ENCODE assay signal across 8 cellular contexts in the genomic region with DNA sequence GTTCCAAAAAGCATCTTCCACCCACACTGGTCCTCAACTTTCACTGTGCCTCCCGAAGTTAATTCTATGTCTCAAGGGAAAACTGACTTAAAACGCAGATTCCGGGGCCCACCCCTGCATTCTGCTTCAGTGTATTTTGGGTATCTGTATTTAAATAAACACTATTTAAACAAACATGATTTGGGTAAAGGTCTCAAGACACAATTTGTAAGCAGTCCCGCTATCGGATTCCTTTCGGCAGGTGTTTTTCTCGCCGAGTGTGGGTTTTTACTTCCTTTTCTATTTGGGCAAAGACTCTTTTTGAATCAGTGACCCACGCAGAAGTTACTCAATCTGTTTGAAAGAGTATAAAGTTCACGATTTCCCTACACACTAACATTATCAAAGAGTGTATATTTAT. TPM values are rescaled to one million over a fixed set of nuclear protein-coding genes. Genes with fewer than 3 reads are reported as not detected.
DNase-seq lines count a peak whose midpoint lies in the region; ATAC-seq lines count a peak whose summit lies in the region.

No MANE protein-coding gene starts in this region.

- in situ Hi-C loops in ACHN (cut with HindIII; ENCODE audit: low pct_ligation_motif_present, low pct_unique_long_range_greater_than_20kb, low sequenced_read_pairs) = no loop called here

- H3K4me3 ChIP-seq in iPS-18c (ENCODE audit: insufficient read depth, low read depth, low read length) (peak overlapping the region; percentile 95), subcutaneous abdominal adipose tissue (ENCODE audit: low read depth in 1 of 5, low read length in 5 of 5) (peak overlapping the region; percentile 2 to 84 (median 75))

- peaks cover 46% of the 10 kb centered on the region for H3K4me1 Mint-ChIP-seq in T-helper 2 cell treated with Interferon-gamma antibody and Interleukin-4, amounts not matched to agents 5 μg/mL and 100 μg/mL, for 36 hours (ENCODE audit: low read depth)
- peaks cover 38% of the 10 kb centered on the region for H3K4me1 Mint-ChIP-seq in activated CD4-positive, alpha-beta memory T cell treated with anti-CD3 and anti-CD28 coated beads for 36 hours (ENCODE audit: low read depth)

- intact Hi-C loops in activated CD4-positive, alpha-beta memory T cell treated with anti-CD3 and anti-CD28 coated beads for 36 hours (cut with micrococcal nuclease) = loop anchor here (10.0 kb wide), 1 partner anchor 578 kb away; no protein-coding TSS in a partner anchor

- H3K9me3 Mint-ChIP-seq in T-helper 2 cell treated with Interferon-gamma antibody and Interleukin-4, amounts not matched to agents 5 μg/mL and 100 μg/mL, for 36 hours = no peaks in the 10 kb centered on the region
- no peaks in the 10 kb centered on the region for H3K9me3 Mint-ChIP-seq in activated CD4-positive, alpha-beta memory T cell treated with anti-CD3 and anti-CD28 coated beads for 36 hours

- peaks cover 3% of the 10 kb centered on the region for H3K27me3 Mint-ChIP-seq in T-helper 2 cell treated with Interferon-gamma antibody and Interleukin-4, amounts not matched to agents 5 μg/mL and 100 μg/mL, for 36 hours (ENCODE audit: low read depth)
- no peaks in the 10 kb centered on the region for H3K27me3 Mint-ChIP-seq in activated CD4-positive, alpha-beta memory T cell treated with anti-CD3 and anti-CD28 coated beads for 36 hours

- H3K4me1 ChIP-seq in subcutaneous abdominal adipose tissue (ENCODE audit: control insufficient read depth in 5 of 5, insufficient read depth in 5 of 5, low read length in 5 of 5) = peaks cover 0 to 31% (median 27%) of the 10 kb centered on the region in 5 donors

- peak overlapping the region; percentile 82 for H3K27ac ChIP-seq in subcutaneous abdominal adipose tissue (ENCODE audit: low read depth, low read length)

- peak overlapping the region; percentile 96 for H3K4me3 Mint-ChIP-seq in T-helper 2 cell treated with Interferon-gamma antibody and Interleukin-4, amounts not matched to agents 5 μg/mL and 100 μg/mL, for 36 hours
- H3K4me3 Mint-ChIP-seq in activated CD4-positive, alpha-beta memory T cell treated with anti-CD3 and anti-CD28 coated beads for 36 hours = peak overlapping the region; percentile 96

- H3K27me3 ChIP-seq in subcutaneous abdominal adipose tissue (ENCODE audit: control insufficient read depth in 5 of 5, insufficient read depth in 4 of 5, low read length in 5 of 5) = no peaks in the 10 kb centered on the region

- no peaks in the 10 kb centered on the region for H3K36me3 ChIP-seq in subcutaneous abdominal adipose tissue (ENCODE audit: control insufficient read depth in 5 of 5, insufficient read depth in 5 of 5, low read length in 5 of 5)

- CTCF ChIA-PET in activated CD4-positive, alpha-beta memory T cell treated with anti-CD3 and anti-CD28 coated beads for 36 hours (lab: Charles Lee) = interaction anchor here (1.2 to 6.5 kb wide), 5 partner anchors 14 to 120 kb away, joined by 4 to 51 read pairs (median 8); partner anchors contain the start of genes ZNF398 and ZNF425

- H3K9ac ChIP-seq in subcutaneous abdominal adipose tissue (ENCODE audit: low read length in 5 of 5) = peak overlapping the region; percentile 20 to 89 (median 83)

- H3K9me3 ChIP-seq in iPS-18c (ENCODE audit: control insufficient read depth, insufficient read depth, low read length) = no peaks in the 10 kb centered on the region
- H3K9me3 ChIP-seq in subcutaneous abdominal adipose tissue (ENCODE audit: control insufficient read depth in 5 of 5, low read length in 5 of 5) = no peaks in the 10 kb centered on the region

- no peak for DNase-seq in T-helper 2 cell treated with Interferon-gamma antibody and Interleukin-4, amounts not matched to agents 5 μg/mL and 100 μg/mL, for 36 hours (ENCODE audit: low spot score)
- DNase-seq in T-helper 2 cell (no peak), AML-193 (lab: John Stamatoyannopoulos, UW) (no peak), ACHN (no peak)
- DNase-seq in activated CD4-positive, alpha-beta memory T cell treated with anti-CD3 and anti-CD28 coated beads for 36 hours = peak; percentile 20

- no peak for ATAC-seq in GM19467 (IDR thresholded peaks at IDR 0.05; ENCODE audit: unreplicated experiment)

- peak overlapping the region; percentile 94 for H3K27ac Mint-ChIP-seq in T-helper 2 cell treated with Interferon-gamma antibody and Interleukin-4, amounts not matched to agents 5 μg/mL and 100 μg/mL, for 36 hours
- H3K27ac Mint-ChIP-seq in activated CD4-positive, alpha-beta memory T cell treated with anti-CD3 and anti-CD28 coated beads for 36 hours = peak overlapping the region; percentile 88

- H3K36me3 Mint-ChIP-seq in T-helper 2 cell treated with Interferon-gamma antibody and Interleukin-4, amounts not matched to agents 5 μg/mL and 100 μg/mL, for 36 hours (ENCODE audit: low read depth) = peaks cover 30% of the 10 kb centered on the region
- peaks cover 18% of the 10 kb centered on the region for H3K36me3 Mint-ChIP-seq in activated CD4-positive, alpha-beta memory T cell treated with anti-CD3 and anti-CD28 coated beads for 36 hours

- POLR2A ChIA-PET in activated CD4-positive, alpha-beta memory T cell treated with anti-CD3 and anti-CD28 coated beads for 36 hours (lab: Charles Lee) = interaction anchor here (0.6 to 3.3 kb wide), 4 partner anchors 38 to 191 kb away, joined by 3 to 19 read pairs (median 5); partner anchors contain the start of gene ZNF425

RNA-seq across cellular contexts. Expression of gene PDIA4, which starts 1.2 kb away (rescaled TPM):
- 100 to 1,000 TPM; 108 to 112 TPM for total RNA-seq in activated CD4-positive, alpha-beta memory T cell treated with anti-CD3 and anti-CD28 coated beads for 36 hours
